8 cellular contexts compared by ENCODE assay signal in the genomic region with DNA sequence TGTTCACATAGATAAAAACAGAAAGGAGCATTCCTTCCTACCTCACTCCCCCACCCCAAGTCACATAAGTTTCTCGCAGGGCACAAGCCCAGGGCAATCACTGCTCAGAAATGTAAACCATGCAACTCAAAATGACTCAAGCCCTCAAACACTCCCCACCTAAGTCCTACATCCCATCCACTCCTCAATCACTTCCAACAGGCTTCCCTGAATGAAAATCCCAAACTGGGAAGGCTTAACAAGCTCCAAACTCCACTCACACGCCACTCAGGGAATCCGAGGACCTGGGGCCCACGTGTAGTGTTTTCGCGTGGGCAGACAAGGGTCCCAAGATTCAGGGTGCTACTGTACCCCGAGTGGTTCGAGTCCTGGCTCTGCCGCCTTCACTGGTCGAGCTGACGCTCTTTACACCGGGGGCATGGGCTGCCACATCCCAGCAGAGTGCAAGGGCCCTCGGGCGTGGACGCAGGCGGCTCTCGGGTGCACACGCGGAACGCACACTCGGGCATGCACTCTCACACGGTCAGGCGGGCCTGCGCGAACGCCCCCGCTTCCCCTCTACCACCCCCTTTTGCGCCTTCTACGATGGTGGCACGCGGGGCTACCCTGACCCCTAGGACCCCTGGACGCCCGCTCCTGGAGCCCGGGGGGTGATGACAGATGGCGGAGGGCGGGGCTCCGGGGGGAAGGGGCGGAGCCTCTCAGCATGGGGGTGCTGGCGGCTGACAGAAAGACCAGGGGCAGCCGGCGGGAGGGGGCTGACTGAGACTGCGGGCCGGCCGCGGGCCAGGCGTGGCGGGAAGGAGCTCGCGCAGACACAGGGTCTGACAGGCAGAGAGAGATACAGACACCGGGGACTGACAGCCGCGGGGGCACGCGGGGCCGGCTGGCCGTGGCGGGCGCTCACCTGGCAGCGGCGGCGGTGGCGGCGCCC. TPM values are rescaled to one million over a fixed set of nuclear protein-coding genes. Genes with fewer than 3 reads are reported as not detected.
A peak's percentile ranks its signal among the peaks of the same experiment; 100 is the strongest.
DNase-seq lines count a peak whose midpoint lies in the region; ATAC-seq and TF ChIP-seq lines count a peak whose summit lies in the region.

No MANE protein-coding gene starts in this region.

- intact Hi-C loops in heart right ventricle (cut with DNase I), result loop anchor here in 7 of 10 donors (5.0 kb wide), 4 partner anchors 45 to 145 kb away; no protein-coding TSS in a partner anchor

- peak overlapping the region; percentile 87 for H3K4me3 Mint-ChIP-seq in activated naive CD8-positive, alpha-beta T cell treated with anti-CD3 and anti-CD28 coated beads, Interleukin-2, amount 50 U/mL, for 24 hours
- H3K4me3 Mint-ChIP-seq in progenitor cell of endocrine pancreas (ENCODE audit: low read depth), result peak overlapping the region; percentile 80

- no peaks in the 10 kb centered on the region for H3K27me3 ChIP-seq in heart right ventricle

- H3K4me3 ChIP-seq in heart right ventricle (peak overlapping the region; percentile 53 to 90 (median 84)), urinary bladder (ENCODE audit: low read depth, low read length) (peak overlapping the region; percentile 93)

- peak overlapping the region; percentile 87 for H3K27ac Mint-ChIP-seq in activated naive CD8-positive, alpha-beta T cell treated with anti-CD3 and anti-CD28 coated beads, Interleukin-2, amount 50 U/mL, for 24 hours
- H3K27ac Mint-ChIP-seq in progenitor cell of endocrine pancreas, result peak overlapping the region; percentile 81

- no peaks in the 10 kb centered on the region for H3K9me3 Mint-ChIP-seq in activated naive CD8-positive, alpha-beta T cell treated with anti-CD3 and anti-CD28 coated beads, Interleukin-2, amount 50 U/mL, for 24 hours
- no peaks in the 10 kb centered on the region for H3K9me3 Mint-ChIP-seq in progenitor cell of endocrine pancreas (ENCODE audit: low read depth)

- 2 to 3% methylated on average over 57 to 60 of the region's 63 CpGs for WGBS in heart right ventricle, 2 donors
- WGBS in urinary bladder, result 2% methylated on average over 63 of the region's 63 CpGs

- peak; percentile 48 for ATAC-seq in GM21576 (IDR thresholded peaks at IDR 0.05; ENCODE audit: unreplicated experiment)
- ATAC-seq in activated naive CD8-positive, alpha-beta T cell treated with anti-CD3 and anti-CD28 coated beads, Interleukin-2, amount 50 U/mL, for 24 hours, result peak; percentile 56
- ATAC-seq in heart right ventricle, result peak; percentile 46 to 78 (median 66)

- peaks cover 34% of the 10 kb centered on the region for H3K4me1 Mint-ChIP-seq in activated naive CD8-positive, alpha-beta T cell treated with anti-CD3 and anti-CD28 coated beads, Interleukin-2, amount 50 U/mL, for 24 hours
- peaks cover 7% of the 10 kb centered on the region for H3K4me1 Mint-ChIP-seq in progenitor cell of endocrine pancreas (ENCODE audit: low read depth)

- H3K9me3 ChIP-seq in heart right ventricle, result no peaks in the 10 kb centered on the region

- H3K27me3 Mint-ChIP-seq in activated naive CD8-positive, alpha-beta T cell treated with anti-CD3 and anti-CD28 coated beads, Interleukin-2, amount 50 U/mL, for 24 hours, result no peaks in the 10 kb centered on the region
- peaks cover 5% of the 10 kb centered on the region for H3K27me3 Mint-ChIP-seq in progenitor cell of endocrine pancreas

- peaks cover 3 to 53% (median 42%) of the 10 kb centered on the region in 9 donors for H3K4me1 ChIP-seq in heart right ventricle
- H3K4me1 ChIP-seq in urinary bladder (ENCODE audit: insufficient read depth), result no peaks in the 10 kb centered on the region

- no peaks in the 10 kb centered on the region for H3K36me3 ChIP-seq in heart right ventricle
- no peaks in the 10 kb centered on the region for H3K36me3 ChIP-seq in urinary bladder (ENCODE audit: insufficient read depth)

- peak; percentile 43 for DNase-seq in DMS53 treated with DMSO at 0.1 percent for 48 hours (lab: John Stamatoyannopoulos, UW; ENCODE audit: unreplicated experiment)
- DNase-seq in HuH-7.5 (ENCODE audit: low spot score), result peak; percentile 94
- DNase-seq in SW 1271 (lab: John Stamatoyannopoulos, UW), result peak; percentile 42 to 46
- peak; percentile 85 for DNase-seq in activated naive CD8-positive, alpha-beta T cell treated with anti-CD3 and anti-CD28 coated beads, Interleukin-2, amount 50 U/mL, for 24 hours
- peak; percentile 85 to 88 for DNase-seq in heart right ventricle
- peak; percentile 61 for DNase-seq in progenitor cell of endocrine pancreas (ENCODE audit: low spot score, unreplicated experiment)

- TF ChIP-seq CTCF in heart right ventricle (IDR thresholded peaks at IDR 0.05) (no peak), progenitor cell of endocrine pancreas (IDR thresholded peaks at IDR 0.05; ENCODE audit: unreplicated experiment) (no peak)

- peak overlapping the region; percentile 75 to 96 (median 92) for H3K27ac ChIP-seq in heart right ventricle
- peak overlapping the region; percentile 55 for H3K27ac ChIP-seq in urinary bladder (ENCODE audit: low read depth)

- no peaks in the 10 kb centered on the region for H3K36me3 Mint-ChIP-seq in activated naive CD8-positive, alpha-beta T cell treated with anti-CD3 and anti-CD28 coated beads, Interleukin-2, amount 50 U/mL, for 24 hours (ENCODE audit: low read depth)
- H3K36me3 Mint-ChIP-seq in progenitor cell of endocrine pancreas (ENCODE audit: insufficient read depth), result no peaks in the 10 kb centered on the region

RNA-seq across cellular contexts. Expression of gene ZHX3, which starts 0.7 kb away (rescaled TPM):
- total RNA-seq in heart right ventricle (10 to 100 TPM; 26.2 to 51.8 (median 31.0) TPM), progenitor cell of endocrine pancreas (8.9 and 9.1 TPM in 2 replicates), urinary bladder (15.4 TPM)
- polyA plus RNA-seq in heart right ventricle (10 to 100 TPM in 1 of 2 donors, 1 to 10 TPM in 1; 6.5 to 20.6 TPM), urinary bladder (28.2 TPM)

RNA-seq across cellular contexts. Expression of gene LPIN3, which starts 23.8 kb away (rescaled TPM):
- total RNA-seq in heart right ventricle (10 to 100 TPM; 12.5 to 26.5 (median 18.2) TPM), progenitor cell of endocrine pancreas (18.3 and 18.4 TPM in 2 replicates), urinary bladder (4.7 TPM)
- polyA plus RNA-seq in heart right ventricle (10 to 100 TPM; 11.1 to 45.5 TPM), urinary bladder (10.8 TPM)

RNA-seq across cellular contexts. Expression of gene EMILIN3, which starts 49.7 kb away (rescaled TPM):
- 1 to 10 TPM in 8 of 10 donors, under 1 TPM in 2; 0.20 to 5.3 (median 2.8) TPM for total RNA-seq in heart right ventricle
- 1 to 10 TPM; 2.1 to 6.4 TPM for polyA plus RNA-seq in heart right ventricle
- total RNA-seq in progenitor cell of endocrine pancreas, result 0.96 and 1.3 TPM in 2 replicates
- 4.1 TPM for total RNA-seq in urinary bladder
- polyA plus RNA-seq in urinary bladder, result 2.1 TPM

Comparison
In these comparisons a context has a peak if more than half of its experiments do, and no peak if none do; other contexts are left out.
1. Peak in every context shown above with its lines: DNase-seq, ATAC-seq, H3K4me3 ChIP-seq and H3K27ac ChIP-seq.
2. DNase-seq: peak in every context shown above with its lines; median percentile 94 in HuH-7.5; 86 in heart right ventricle; 85 in activated naive CD8-positive, alpha-beta T cell treated with anti-CD3 and anti-CD28 coated beads, Interleukin-2, amount 50 U/mL, for 24 hours; 61 in progenitor cell of endocrine pancreas; 44 in SW 1271; 43 in DMS53 treated with DMSO at 0.1 percent for 48 hours.